ENCODE assay signal across 9 cellular contexts in the genomic region with DNA sequence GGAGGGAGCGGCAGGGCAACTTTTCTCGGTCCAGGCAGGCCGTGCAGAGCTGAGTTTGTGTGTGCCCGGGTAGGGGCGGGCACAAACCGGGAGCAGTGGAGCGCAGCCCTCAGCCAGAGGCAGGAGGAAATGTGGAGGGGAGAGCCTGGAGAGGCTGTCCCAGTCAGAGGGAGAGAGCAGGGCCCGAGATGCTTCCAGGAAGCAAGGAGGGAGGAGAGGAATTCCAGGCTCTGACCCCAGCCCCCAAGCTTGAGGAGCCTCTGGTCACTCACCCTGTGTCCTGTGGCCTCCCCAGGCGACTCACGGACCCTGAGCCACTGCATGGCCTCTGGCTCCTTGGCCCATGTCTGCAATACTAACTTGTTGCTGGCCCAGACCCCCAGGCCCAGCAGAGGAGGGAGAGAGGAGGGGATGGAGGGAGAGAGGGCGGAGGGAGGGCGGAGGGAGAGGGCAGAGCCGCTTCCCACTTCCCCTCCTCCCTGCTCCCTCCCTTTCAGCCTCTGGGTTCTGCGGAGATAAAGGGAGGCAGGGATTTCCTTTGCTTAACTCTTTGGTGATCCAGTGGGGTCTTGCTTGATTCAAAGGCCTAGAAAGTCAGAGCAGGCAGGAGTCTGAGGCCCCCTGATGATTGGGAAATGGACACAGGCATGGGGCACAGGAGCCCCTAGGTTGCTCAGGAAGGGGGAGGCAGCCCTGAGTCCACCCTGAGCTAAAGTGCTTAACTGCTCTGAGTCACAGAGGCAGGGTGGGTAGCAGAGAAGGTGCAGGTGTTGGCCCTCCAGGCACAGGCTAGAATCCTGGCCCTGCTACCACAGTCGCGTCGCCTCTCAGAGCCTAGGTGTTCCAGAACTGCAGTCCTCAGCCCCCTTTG. TPM values are rescaled to one million over a fixed set of nuclear protein-coding genes. Genes with fewer than 3 reads are reported as not detected.
DNase-seq lines count a peak whose midpoint lies in the region; ATAC-seq and TF ChIP-seq lines count a peak whose summit lies in the region.
"Had no signal": no experiment of that assay in that cellular context is flagged by ENCODE, and none has a peak within 500 bp of the region (broad histone marks: within the 10 kb centered on the region; RNA-seq: fewer than 3 reads in every experiment).

TSS of gene C1QTNF6 (minus strand) at position 357 of the 871 bp plus-strand sequence. CDS start at position 323, 34 bp downstream.

- no peaks in the 10 kb centered on the region for H3K27me3 ChIP-seq in CD8-positive, alpha-beta T cell (ENCODE audit: insufficient read depth, low read length)

- no peaks in the 10 kb centered on the region for H3K9me3 ChIP-seq in CD8-positive, alpha-beta T cell (ENCODE audit: low read length)

- H3K36me3 ChIP-seq in CD8-positive, alpha-beta T cell (ENCODE audit: insufficient read depth, low read length): no peaks in the 10 kb centered on the region

- ATAC-seq in CD8-positive, alpha-beta T cell: no peak
- ATAC-seq in HG02973 (IDR thresholded peaks at IDR 0.05; ENCODE audit: unreplicated experiment) (no peak), GM19351 (IDR thresholded peaks at IDR 0.05; ENCODE audit: unreplicated experiment) (no peak)

- no peaks in the 10 kb centered on the region for H3K9me3 Mint-ChIP-seq in CD8-positive, alpha-beta T cell
- H3K9me3 Mint-ChIP-seq in neural crest cell: no peaks in the 10 kb centered on the region
- H3K9me3 Mint-ChIP-seq: memory B cell had no signal

- CTCF ChIA-PET in CD8-positive, alpha-beta T cell (lab: Charles Lee): interaction anchor here (0.6 to 5.0 kb wide), 7 partner anchors 9 to 72 kb away, joined by 3 to 27 read pairs (median 4); no protein-coding TSS in a partner anchor
- CTCF ChIA-PET in RWPE1 (lab: Yijun Ruan, JAX): no interaction called here

- peaks cover 69% of the 10 kb centered on the region for H3K4me1 ChIP-seq in CD8-positive, alpha-beta T cell (ENCODE audit: insufficient read depth, low read length)

- peak within 1 kb of the TSS; percentile 38 for H3K27ac ChIP-seq in CD8-positive, alpha-beta T cell (ENCODE audit: low read depth, low read length)
- H3K27ac ChIP-seq in RWPE1: peak within 1 kb of the TSS; percentile 96

- intact Hi-C loops in CD8-positive, alpha-beta T cell (cut with DNase I, micrococcal nuclease): no loop called here

- peak within 1 kb of the TSS; percentile 83 for H3K27ac Mint-ChIP-seq in CD8-positive, alpha-beta T cell
- peak within 1 kb of the TSS; percentile 91 for H3K27ac Mint-ChIP-seq in neural crest cell (ENCODE audit: unreplicated experiment)
- H3K27ac Mint-ChIP-seq: memory B cell had no signal

- peaks cover 67% of the 10 kb centered on the region for H3K4me1 Mint-ChIP-seq in CD8-positive, alpha-beta T cell (ENCODE audit: low read depth)
- H3K4me1 Mint-ChIP-seq in neural crest cell: peaks cover 31% of the 10 kb centered on the region

- POLR2A ChIA-PET in CD8-positive, alpha-beta T cell (lab: Charles Lee): interaction anchor here (1.1 to 1.8 kb wide), 4 partner anchors 16 to 109 kb away, joined by 3 to 8 read pairs (median 4); partner anchors contain the start of gene IL2RB
- POLR2A ChIA-PET in RWPE1 (lab: Yijun Ruan, JAX; ENCODE audit: low non-redundant PET): no interaction called here

- TF ChIP-seq CTCF in CD8-positive, alpha-beta T cell (IDR thresholded peaks at IDR 0.05): no peak
- TF ChIP-seq CTCF in RWPE1 (conservative IDR thresholded peaks at IDR 0.05; ENCODE audit: low read depth) (no peak), neural crest cell (conservative IDR thresholded peaks at IDR 0.05) (no peak)

- DNase-seq in CD8-positive, alpha-beta T cell: peak in 1 of 7 experiments; percentile 22
- DNase-seq in RWPE1 (ENCODE audit: low spot score): peak; percentile 26
- peak; percentile 49 for DNase-seq in fibroblast of gingiva (ENCODE audit: low read depth)
- peak; percentile 44 for DNase-seq in neural crest cell (ENCODE audit: low read depth, low spot score)
- no peak for DNase-seq in NCI-H446 (lab: John Stamatoyannopoulos, UW)
- DNase-seq in NCI-H1436 treated with DMSO at 0.1 percent for 48 hours (lab: John Stamatoyannopoulos, UW): no peak

- no peaks in the 10 kb centered on the region for H3K27me3 Mint-ChIP-seq in CD8-positive, alpha-beta T cell (ENCODE audit: low read depth)
- H3K27me3 Mint-ChIP-seq in neural crest cell (ENCODE audit: low read depth): no peaks in the 10 kb centered on the region

- peaks cover 6% of the 10 kb centered on the region for H3K36me3 Mint-ChIP-seq in CD8-positive, alpha-beta T cell
- H3K36me3 Mint-ChIP-seq in neural crest cell (ENCODE audit: low read depth): peaks cover 11% of the 10 kb centered on the region
- H3K36me3 Mint-ChIP-seq: memory B cell had no signal

- no peak within 1 kb of the TSS for H3K4me3 ChIP-seq in CD8-positive, alpha-beta T cell (ENCODE audit: low read depth, low read length)

- H3K4me3 Mint-ChIP-seq in CD8-positive, alpha-beta T cell: peak within 1 kb of the TSS; percentile 32
- peak within 1 kb of the TSS; percentile 82 for H3K4me3 Mint-ChIP-seq in neural crest cell
- H3K4me3 Mint-ChIP-seq: memory B cell had no signal

RNA-seq across cellular contexts. Expression of gene C1QTNF6, which starts in this region (rescaled TPM):
- 10 to 100 TPM; 12.0 to 12.9 TPM for total RNA-seq in CD8-positive, alpha-beta T cell
- 13.6 TPM in 2 replicates for total RNA-seq in neural crest cell

Comparison
In these comparisons a context has a peak if more than half of its experiments do, and no peak if none do; other contexts are left out.
1. DNase-seq: peak in RWPE1 (single experiment), fibroblast of gingiva (single experiment) and neural crest cell (single experiment); none in NCI-H446 (0 of 2) and NCI-H1436 treated with DMSO at 0.1 percent for 48 hours (single experiment).